ENCODE assay signal across 33 cellular contexts in genomic region chr4:23312686-23313085, GRCh38.
"Had no signal": no experiment of that assay in that cellular context is flagged by ENCODE, and none has a peak within 500 bp of the region (broad histone marks: within the 10 kb centered on the region; RNA-seq: fewer than 3 reads in every experiment).

No MANE protein-coding gene starts in this region.

- H3K4me1 ChIP-seq: adrenal gland, body of pancreas, breast epithelium had no signal

- H3K4me3 ChIP-seq: adrenal gland, body of pancreas, breast epithelium had no signal

- DNase-seq: activated B cell treated with CpG ODN at 0.5 μM for 24 hours; activated CD4-positive, alpha-beta memory T cell treated with anti-CD3 and anti-CD28 coated beads for 36 hours; activated CD4-positive, alpha-beta T cell treated with anti-CD3 and anti-CD28 coated beads for 4 hours; activated CD4-positive, alpha-beta T cell treated with anti-CD3 and anti-CD28 coated beads, Interleukin-2, amount 10 ng/mL, durations not matched to agents 24 days and 14 days; activated CD4-positive, alpha-beta T cell treated with anti-CD3 and anti-CD28 coated beads, Interleukin-2, amount 50 U/mL, for 1 hour; activated CD4-positive, alpha-beta T cell treated with anti-CD3 and anti-CD28 coated beads, Interleukin-2, amount 50 U/mL, for 4 hours; activated CD4-positive, CD25-positive, alpha-beta regulatory T cell treated with anti-CD3 and anti-CD28 coated beads, Interleukin-2, amount 50 U/mL, for 72 hours; activated CD8-positive, alpha-beta memory T cell treated with anti-CD3 and anti-CD28 coated beads, Interleukin-2, amount 50 U/mL, for 4 hours; activated CD8-positive, alpha-beta T cell treated with anti-CD3 and anti-CD28 coated beads for 36 hours; activated effector memory CD4-positive, alpha-beta T cell treated with anti-CD3 and anti-CD28 coated beads, Interleukin-2, amount 50 U/mL, for 16 hours; activated gamma-delta T cell treated with Interleukin-2 at 50 U/mL for 16 hours; activated naive CD4-positive, alpha-beta T cell; activated naive CD4-positive, alpha-beta T cell treated with anti-CD3 and anti-CD28 coated beads for 36 hours; activated naive CD4-positive, alpha-beta T cell treated with anti-CD3 and anti-CD28 coated beads, Interleukin-2, amount 50 U/mL, for 16 hours; activated naive CD8-positive, alpha-beta T cell treated with anti-CD3 and anti-CD28 coated beads for 36 hours; activated T-cell treated with anti-CD3 and anti-CD28 coated beads for 4 hours; activated T-cell treated with anti-CD3 and anti-CD28 coated beads, Interleukin-2, amount 50 U/mL, for 1 hour; activated T-cell treated with anti-CD3 and anti-CD28 coated beads, Interleukin-2, amount 50 U/mL, for 4 hours; activated T-cell treated with anti-CD3 and anti-CD28 coated beads, Interleukin-2, amount 50 U/mL, for 72 hours; adrenal gland; amniotic stem cell; aorta; body of pancreas; brain microvascular endothelial cell; central memory CD4-positive, alpha-beta T cell; T-helper 2 cell; T-helper 9 cell had no signal

- H3K27ac ChIP-seq: adrenal gland, body of pancreas, brain microvascular endothelial cell, breast epithelium, VCaP had no signal

- H3K9me3 ChIP-seq: adrenal gland, body of pancreas, breast epithelium had no signal

- FAIRE-seq: astrocyte, TTC549 had no signal

- H3K36me3 ChIP-seq: adrenal gland, brain microvascular endothelial cell, breast epithelium had no signal

- H3K27me3 ChIP-seq: adrenal gland, brain microvascular endothelial cell, breast epithelium had no signal

- ATAC-seq: activated CD8-positive, alpha-beta T cell treated with anti-CD3 and anti-CD28 coated beads for 36 hours; activated naive CD4-positive, alpha-beta T cell treated with anti-CD3 and anti-CD28 coated beads, Interleukin-2, amount 50 U/mL, for 72 hours; activated T-cell treated with anti-CD3 and anti-CD28 coated beads, Interleukin-2, amount 50 U/mL, for 4 hours; activated T-cell treated with anti-CD3 and anti-CD28 coated beads, Interleukin-2, amount 50 U/mL, for 72 hours; activated T-helper 17 cell treated with anti-CD3 and anti-CD28 coated beads, Interleukin-2, amount 50 U/mL, for 72 hours; body of pancreas had no signal
